In genomic region chr15:96701876-96702275, GRCh38 we compare ENCODE assay signal across 15 cellular contexts.
DNase-seq lines count a peak whose midpoint lies in the region; ATAC-seq, FAIRE-seq and TF ChIP-seq lines count a peak whose summit lies in the region.
"Had no signal": no experiment of that assay in that cellular context is flagged by ENCODE, and none has a peak within 500 bp of the region (broad histone marks: within the 10 kb centered on the region; RNA-seq: fewer than 3 reads in every experiment).

No MANE protein-coding gene starts in this region.

- H3K9me3 Mint-ChIP-seq in nephron, result no peaks in the 10 kb centered on the region

- peaks cover 9% of the 10 kb centered on the region for H3K27me3 Mint-ChIP-seq in nephron (ENCODE audit: low read depth)

- in situ Hi-C loops in HepG2 (cut with HindIII; ENCODE audit: extremely low pct_ligation_motif_present, low pct_unique_long_range_greater_than_20kb), result no loop called here
- in situ Hi-C loops in K562 (cut with MboI), result no loop called here

- no peaks in the 10 kb centered on the region for H3K9me1 ChIP-seq in K562 (ENCODE audit: control insufficient read depth, insufficient read depth, low read length)

- H3K27ac ChIP-seq in HepG2 (ENCODE audit: extremely low read length, insufficient read depth, low read length) (no peak overlapping the region), right lobe of liver (no peak overlapping the region), K562 (ENCODE audit: extremely low read depth, low read depth, low read length) (no peak overlapping the region)
- H3K27ac ChIP-seq: 22Rv1; BLaER1 treated with 17β-estradiol and CSF1 and Interleukin-3, amounts not matched to agents 10 nM and 100 nM had no signal

- no peak for DNase-seq in HepG2 (ENCODE audit: low spot score)
- DNase-seq in right lobe of liver, result no peak
- no peak for DNase-seq in K562 (ENCODE audit: extremely low read depth in 1 of 4, low spot score in 3 of 4)
- no peak for DNase-seq in medulla oblongata (ENCODE audit: extremely low spot score)
- no peak for DNase-seq in hippocampal formation (lab: John Stamatoyannopoulos, UW)
- no peak for DNase-seq in retina
- DNase-seq: AML-193; CD4-positive, CD25-positive, alpha-beta regulatory T cell; GOT3; KBM-7 had no signal

- H3K4me2 ChIP-seq in HepG2 (ENCODE audit: low read depth, low read length) (no peak overlapping the region), K562 (ENCODE audit: insufficient read depth, low read length) (no peak overlapping the region)
- H3K4me2 ChIP-seq: BLaER1 treated with 17β-estradiol and CSF1 and Interleukin-3, amounts not matched to agents 10 nM and 100 nM had no signal

- peak overlapping the region; percentile 23 to 68 (median 59) for H3K27ac Mint-ChIP-seq in nephron
- H3K27ac Mint-ChIP-seq: CD4-positive, CD25-positive, alpha-beta regulatory T cell had no signal

- TF ChIP-seq EP300 in HepG2 (IDR thresholded peaks at IDR 0.05; ENCODE audit: low read depth in 2 of 2, low read length in 2 of 2) (no peak), HepG2 (CRISPR knock-in tag; IDR thresholded peaks at IDR 0.05; ENCODE audit: borderline replicate concordance) (no peak), K562 (IDR thresholded peaks at IDR 0.05; ENCODE audit: low read length) (no peak)

- H3K9me3 ChIP-seq in HepG2 (ENCODE audit: low read length), result no peaks in the 10 kb centered on the region
- no peaks in the 10 kb centered on the region for H3K9me3 ChIP-seq in right lobe of liver
- no peaks in the 10 kb centered on the region for H3K9me3 ChIP-seq in K562 (replicated peaks; ENCODE audit: control insufficient read depth, insufficient read depth, low read depth, low read length)
- H3K9me3 ChIP-seq: BLaER1 treated with 17β-estradiol and CSF1 and Interleukin-3, amounts not matched to agents 10 nM and 100 nM; HAP-1 had no signal

- no peaks in the 10 kb centered on the region for H3K36me3 Mint-ChIP-seq in nephron (ENCODE audit: low read depth)
- H3K36me3 Mint-ChIP-seq: CD4-positive, CD25-positive, alpha-beta regulatory T cell had no signal

- TF ChIP-seq RAD21 in HepG2 (CRISPR knock-in tag; IDR thresholded peaks at IDR 0.05) (no peak), K562 (CRISPR knock-in tag; conservative IDR thresholded peaks at IDR 0.05 in 1 of 2, IDR thresholded peaks at IDR 0.05 in 1 of 2) (no peak)

- H3K4me1 ChIP-seq in HepG2 (ENCODE audit: insufficient read depth, low read length) (no peaks in the 10 kb centered on the region), right lobe of liver (no peaks in the 10 kb centered on the region), K562 (replicated peaks in 1 of 2; ENCODE audit: control insufficient read depth in 2 of 2, insufficient read depth in 2 of 2, low read length in 2 of 2) (no peaks in the 10 kb centered on the region)
- H3K4me1 ChIP-seq: BLaER1 treated with 17β-estradiol and CSF1 and Interleukin-3, amounts not matched to agents 10 nM and 100 nM; HAP-1 had no signal

- WGBS in HepG2 (ENCODE audit: low lambda C conversion rate), result 21% methylated on average over 2 of the region's 2 CpGs
- WGBS in right lobe of liver (ENCODE audit: insufficient coverage, low coverage, low lambda C conversion rate, missing lambda C conversion rate), result 22% methylated on average over 2 of the region's 2 CpGs
- 0% methylated on average over 2 of the region's 2 CpGs for WGBS in K562 (ENCODE audit: insufficient coverage, low coverage, missing lambda C conversion rate)

- H3K9ac ChIP-seq in HepG2 (ENCODE audit: insufficient read depth, low read depth, low read length) (no peak overlapping the region), K562 (ENCODE audit: insufficient read depth in 1 of 2, low read depth in 2 of 2, low read length in 2 of 2) (no peak overlapping the region)
- H3K9ac ChIP-seq: BLaER1 treated with 17β-estradiol and CSF1 and Interleukin-3, amounts not matched to agents 10 nM and 100 nM had no signal

- H3K36me3 ChIP-seq in HepG2 (replicated peaks in 1 of 2; ENCODE audit: control insufficient read depth in 1 of 2, insufficient read depth in 2 of 2, low read length in 2 of 2) (no peaks in the 10 kb centered on the region), right lobe of liver (no peaks in the 10 kb centered on the region), K562 (ENCODE audit: control insufficient read depth, insufficient read depth, low read length) (no peaks in the 10 kb centered on the region)
- H3K36me3 ChIP-seq: BLaER1 treated with 17β-estradiol and CSF1 and Interleukin-3, amounts not matched to agents 10 nM and 100 nM; HAP-1 had no signal

- H3K27me3 ChIP-seq in HepG2 (ENCODE audit: control insufficient read depth in 1 of 2, insufficient read depth in 2 of 2, low read length in 2 of 2) (no peaks in the 10 kb centered on the region), right lobe of liver (no peaks in the 10 kb centered on the region), K562 (ENCODE audit: control insufficient read depth in 2 of 2, insufficient read depth in 2 of 2, low read length in 2 of 2) (no peaks in the 10 kb centered on the region)
- H3K27me3 ChIP-seq: BLaER1 treated with 17β-estradiol and CSF1 and Interleukin-3, amounts not matched to agents 10 nM and 100 nM had no signal

- H3K79me2 ChIP-seq in HepG2 (ENCODE audit: insufficient read depth, low read length), result no peaks in the 10 kb centered on the region
- no peaks in the 10 kb centered on the region for H3K79me2 ChIP-seq in K562 (ENCODE audit: control insufficient read depth, insufficient read depth, low read length)

- ATAC-seq in HepG2 (no peak), right lobe of liver (no peak), K562 (no peak)
- ATAC-seq: GM12878 had no signal

- TF ChIP-seq POLR2A in HepG2 (IDR thresholded peaks at IDR 0.05; ENCODE audit: insufficient read depth in 1 of 2, low read depth in 2 of 2, low read length in 2 of 2) (no peak), right lobe of liver (IDR thresholded peaks at IDR 0.05) (no peak), K562 (conservative IDR thresholded peaks at IDR 0.05) (no peak)

- H3K4me3 Mint-ChIP-seq in nephron, result no peak overlapping the region
- H3K4me3 Mint-ChIP-seq: CD4-positive, CD25-positive, alpha-beta regulatory T cell had no signal

- intact Hi-C loops in HepG2 (cut with micrococcal nuclease; ENCODE audit: unreplicated experiment) (no loop called here), right lobe of liver (cut with DNase I) (no loop called here), K562 (cut with micrococcal nuclease) (no loop called here)

- BruUV-seq in HepG2 (replicated peaks; lab: Mats Ljungman, UMichigan), result no TSS peak
- no TSS peak for BruUV-seq in K562 (replicated peaks; lab: Mats Ljungman, UMichigan)

- H4K20me1 ChIP-seq in HepG2 (ENCODE audit: insufficient read depth, low read length) (no peaks in the 10 kb centered on the region), K562 (replicated peaks; ENCODE audit: control insufficient read depth, insufficient read depth, low read length) (no peaks in the 10 kb centered on the region)
- H4K20me1 ChIP-seq: BLaER1 treated with 17β-estradiol and CSF1 and Interleukin-3, amounts not matched to agents 10 nM and 100 nM had no signal

- FAIRE-seq in HepG2 (lab: Jason Lieb, UNC) (no peak), K562 (lab: Jason Lieb, UNC) (no peak)
- FAIRE-seq: GM12878 had no signal

- peaks cover 27% of the 10 kb centered on the region for H3K4me1 Mint-ChIP-seq in nephron
- H3K4me1 Mint-ChIP-seq: CD4-positive, CD25-positive, alpha-beta regulatory T cell had no signal

- no peak overlapping the region for H3K4me3 ChIP-seq in HepG2 (replicated peaks in 1 of 3; ENCODE audit: insufficient read depth in 1 of 3, low read depth in 2 of 3, low read length in 3 of 3)
- no peak overlapping the region for H3K4me3 ChIP-seq in right lobe of liver
- H3K4me3 ChIP-seq in K562, result no peak overlapping the region
- H3K4me3 ChIP-seq: BLaER1 treated with 17β-estradiol and CSF1 and Interleukin-3, amounts not matched to agents 10 nM and 100 nM; GM12878; HAP-1 had no signal

- CTCF ChIA-PET in HepG2 (lab: Yijun Ruan, JAX; ENCODE audit: low intra/inter-chr PET ratio, low total read pairs) (no interaction called here), K562 (lab: Yijun Ruan, JAX; ENCODE audit: low intra/inter-chr PET ratio) (no interaction called here)

- no peak overlapping the region for H2AFZ ChIP-seq in HepG2 (ENCODE audit: low read length)
- H2AFZ ChIP-seq in K562 (ENCODE audit: low read depth, low read length), result no peak overlapping the region

- POLR2A ChIA-PET in HepG2 (lab: Yijun Ruan, JAX), result no interaction called here
- POLR2A ChIA-PET in K562 (lab: Yijun Ruan, JAX), result interaction anchor here (1.0 kb wide), 1 partner anchor 9 kb away, joined by 3 read pairs; no protein-coding TSS in a partner anchor

- TF ChIP-seq CTCF in HepG2 (CRISPR knock-in tag; IDR thresholded peaks at IDR 0.05), result no peak
- no peak for TF ChIP-seq CTCF in right lobe of liver (IDR thresholded peaks at IDR 0.05)
- TF ChIP-seq CTCF in K562 (IDR thresholded peaks at IDR 0.05 in 2 of 3, conservative IDR thresholded peaks at IDR 0.05 in 1 of 3; ENCODE audit: insufficient read depth in 2 of 3, low read depth in 1 of 3, low read length in 3 of 3), result no peak
- no peak for TF ChIP-seq CTCF in nephron (IDR thresholded peaks at IDR 0.05; ENCODE audit: unreplicated experiment in 3 of 3)

TF ChIP-seq in HepG2, 621 proteins besides CTCF, POLR2A, EP300 and RAD21:
- TF ChIP-seq MAFK (conservative IDR thresholded peaks at IDR 0.05 in 1 of 2, IDR thresholded peaks at IDR 0.05 in 1 of 2; ENCODE audit: low read length in 2 of 2), result peak; percentile 43 to 77; a peak in 3 of 4 replicates
- no peak for TF ChIP-seq ATRX (CRISPR knock-in tag; IDR thresholded peaks at IDR 0.05; ENCODE audit: borderline replicate concordance)
- TF ChIP-seq ZFP36L2 (CRISPR knock-in tag; IDR thresholded peaks at IDR 0.05), result no peak
- peak; percentile 64 for TF ChIP-seq MAFF (IDR thresholded peaks at IDR 0.05; ENCODE audit: low read depth, low read length)

TF ChIP-seq in K562, 482 proteins besides CTCF, POLR2A, EP300 and RAD21 (continues in another document):
- TF ChIP-seq ZNF316 (IDR thresholded peaks at IDR 0.05), result peak; percentile 82
- no peak for TF ChIP-seq ZNF77 (CRISPR knock-in tag; IDR thresholded peaks at IDR 0.05)
- no peak for TF ChIP-seq NCOA1 (IDR thresholded peaks at IDR 0.05; ENCODE audit: low read depth)
- no peak for TF ChIP-seq GTF2A2 (tag; IDR thresholded peaks at IDR 0.05)
- no peak for TF ChIP-seq RBM39 (optimal IDR thresholded peaks at IDR 0.05; ENCODE audit: low read depth, low read length)
- no peak for TF ChIP-seq TBL1XR1 (IDR thresholded peaks at IDR 0.05; ENCODE audit: low read length in 2 of 2)
- no peak for TF ChIP-seq MNT (conservative IDR thresholded peaks at IDR 0.05)

Comparison
In these comparisons a context has a peak if more than half of its experiments do, and no peak if none do; other contexts are left out.
1. Of the 241 proteins assayed by ChIP-seq in both HepG2 and K562: peak only in HepG2: MAFF; only in K562: MAFG; in both: MAFK; in neither: 238.